ENCODE assay signal across 17 cellular contexts in the genomic region with DNA sequence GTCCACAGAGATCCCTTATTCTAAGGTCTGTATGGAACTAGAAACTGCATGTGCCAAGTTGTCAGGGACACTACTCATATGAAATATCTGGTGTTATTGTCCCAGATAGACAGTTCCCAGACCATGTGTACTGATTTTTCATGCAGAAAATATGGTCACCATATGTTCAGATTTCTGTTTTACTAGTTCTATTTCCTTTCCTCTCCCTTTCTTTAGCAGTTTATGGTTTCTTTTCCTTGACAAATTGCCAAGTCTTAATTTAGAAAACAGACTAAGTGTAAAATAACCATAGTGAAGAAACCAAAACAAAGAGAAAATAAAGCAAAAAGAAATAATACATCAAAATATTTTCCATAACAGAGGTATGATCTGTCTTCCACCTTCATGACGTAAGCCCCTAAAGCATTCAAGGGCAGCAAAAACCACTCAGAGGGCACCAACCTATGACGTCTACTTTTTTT.
DNase-seq lines count a peak whose midpoint lies in the region; TF ChIP-seq lines count a peak whose summit lies in the region.
"Had no signal": no experiment of that assay in that cellular context is flagged by ENCODE, and none has a peak within 500 bp of the region (broad histone marks: within the 10 kb centered on the region; RNA-seq: fewer than 3 reads in every experiment).

No MANE protein-coding gene starts in this region.

- H3K4me3 ChIP-seq in BJ (ENCODE audit: low read depth, low read length) (no peak overlapping the region), right atrium auricular region (no peak overlapping the region)
- H3K4me3 ChIP-seq: heart left ventricle had no signal

- H3K4me1 Mint-ChIP-seq in mesothelial cell of epicardium: peaks cover 49% of the 10 kb centered on the region
- H3K4me1 Mint-ChIP-seq: activated B cell treated with CpG ODN at 0.5 μM for 24 hours, endodermal cell had no signal

- POLR2A ChIA-PET in BJ (lab: Charles Lee): interaction anchor here (0.6 kb wide), 1 partner anchor 28 kb away, joined by 3 read pairs; no protein-coding TSS in a partner anchor

- H3K36me3 Mint-ChIP-seq in mesothelial cell of epicardium: no peaks in the 10 kb centered on the region

- intact Hi-C loops in posterior vena cava (cut with DNase I): no loop called here

- DNase-seq in BJ (ENCODE audit: low read depth): peak; percentile 71
- peak; percentile 68 for DNase-seq in NCI-H2171 (lab: John Stamatoyannopoulos, UW)
- DNase-seq in dermis microvascular lymphatic vessel endothelial cell (ENCODE audit: low read depth in 2 of 2): peak; percentile 65 to 79
- no peak for DNase-seq in mesothelial cell of epicardium (ENCODE audit: low spot score in 2 of 2, unreplicated experiment in 2 of 2)
- DNase-seq in CD1c-positive myeloid dendritic cell (ENCODE audit: extremely low spot score): no peak
- no peak for DNase-seq in NAMALWA (ENCODE audit: low spot score)
- DNase-seq in right atrium auricular region (ENCODE audit: low spot score): no peak
- no peak for DNase-seq in posterior vena cava (ENCODE audit: low spot score)
- DNase-seq: activated B cell treated with CpG ODN at 0.5 μM for 24 hours; activated naive CD4-positive, alpha-beta T cell; endodermal cell; GDM1; MM.1S; NCI-H2081 treated with DMSO at 0.1 percent for 48 hours had no signal

- no peak overlapping the region for H3K27ac ChIP-seq in right atrium auricular region
- H3K27ac ChIP-seq: RWPE1 had no signal

- no peak overlapping the region for H3K4me3 Mint-ChIP-seq in mesothelial cell of epicardium
- H3K4me3 Mint-ChIP-seq: activated B cell treated with CpG ODN at 0.5 μM for 24 hours, endodermal cell had no signal

- H3K27me3 Mint-ChIP-seq in mesothelial cell of epicardium (ENCODE audit: low read depth): no peaks in the 10 kb centered on the region

- H3K36me3 ChIP-seq in BJ (ENCODE audit: control insufficient read depth, insufficient read depth, low read length) (no peaks in the 10 kb centered on the region), right atrium auricular region (no peaks in the 10 kb centered on the region)
- H3K36me3 ChIP-seq: heart left ventricle had no signal

- TF ChIP-seq CTCF in BJ (IDR thresholded peaks at IDR 0.05; ENCODE audit: insufficient read depth, low read depth, low read length): no peak
- TF ChIP-seq CTCF in mesothelial cell of epicardium (IDR thresholded peaks at IDR 0.05; ENCODE audit: unreplicated experiment): no peak
- no peak for TF ChIP-seq CTCF in right atrium auricular region (IDR thresholded peaks at IDR 0.05)

- H3K4me1 ChIP-seq in right atrium auricular region: peaks cover 0 to 6% of the 10 kb centered on the region in 2 donors

- H3K27me3 ChIP-seq in BJ (ENCODE audit: control insufficient read depth, insufficient read depth, low read length): no peaks in the 10 kb centered on the region
- no peaks in the 10 kb centered on the region for H3K27me3 ChIP-seq in right atrium auricular region
- H3K27me3 ChIP-seq: heart left ventricle had no signal

- no peaks in the 10 kb centered on the region for H3K9me3 Mint-ChIP-seq in mesothelial cell of epicardium
- H3K9me3 Mint-ChIP-seq: activated B cell treated with CpG ODN at 0.5 μM for 24 hours, endodermal cell had no signal

- peak overlapping the region; percentile 92 for H3K27ac Mint-ChIP-seq in mesothelial cell of epicardium
- H3K27ac Mint-ChIP-seq: activated B cell treated with CpG ODN at 0.5 μM for 24 hours, endodermal cell, progenitor cell of endocrine pancreas had no signal

- no peaks in the 10 kb centered on the region for H3K9me3 ChIP-seq in right atrium auricular region
- H3K9me3 ChIP-seq: heart left ventricle had no signal

- CTCF ChIA-PET in BJ (lab: Yijun Ruan, JAX): no interaction called here

Comparison
In these comparisons a context has a peak if more than half of its experiments do, and no peak if none do; other contexts are left out.
1. DNase-seq: peak in BJ (single experiment), NCI-H2171 (single experiment) and dermis microvascular lymphatic vessel endothelial cell (2 of 2); none in mesothelial cell of epicardium (0 of 2), CD1c-positive myeloid dendritic cell (single experiment), NAMALWA (single experiment), right atrium auricular region (single experiment) and posterior vena cava (single experiment).